Comparison of ENCODE assay signal across 24 cellular contexts in the genomic region with DNA sequence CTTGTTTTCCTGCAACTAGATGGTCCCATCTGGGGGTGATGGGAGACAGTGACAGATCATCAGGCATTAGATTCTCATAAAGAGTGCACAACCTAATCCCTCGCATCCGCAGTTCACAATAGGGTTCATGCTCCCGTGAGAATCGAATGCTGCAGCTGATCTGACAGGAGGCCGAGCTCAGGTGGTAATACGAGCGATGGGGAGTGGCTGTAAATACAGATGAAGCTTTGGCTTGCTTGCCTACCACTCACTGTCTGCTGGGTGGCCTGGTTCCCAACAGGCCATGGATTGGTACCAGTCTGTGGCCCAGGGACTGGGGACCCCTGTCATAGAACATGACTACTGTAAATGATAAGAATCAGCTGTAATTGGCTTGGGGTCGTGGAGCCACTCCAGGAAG. TPM values are rescaled to one million over a fixed set of nuclear protein-coding genes. Genes with fewer than 3 reads are reported as not detected.
A peak's percentile ranks its signal among the peaks of the same experiment; 100 is the strongest.
DNase-seq lines count a peak whose midpoint lies in the region; ATAC-seq and TF ChIP-seq lines count a peak whose summit lies in the region.
"Had no signal": no experiment of that assay in that cellular context is flagged by ENCODE, and none has a peak within 500 bp of the region (broad histone marks: within the 10 kb centered on the region; RNA-seq: fewer than 3 reads in every experiment).

No MANE protein-coding gene starts in this region.

- H3K27ac Mint-ChIP-seq in activated CD8-positive, alpha-beta memory T cell treated with anti-CD3 and anti-CD28 coated beads, Interleukin-2, amount 10 ng/mL, durations not matched to agents 7 days and 5 days: peak overlapping the region; percentile 94
- peak overlapping the region; percentile 97 for H3K27ac Mint-ChIP-seq in activated naive CD8-positive, alpha-beta T cell treated with anti-CD3 and anti-CD28 coated beads, Interleukin-2, amount 10 ng/mL, durations not matched to agents 7 days and 5 days
- H3K27ac Mint-ChIP-seq in stimulated activated effector memory CD8-positive, alpha-beta T cell treated with anti-CD3 and anti-CD28 coated beads, Interleukin-12 subunit alpha, Interleukin-12 subunit beta, amount 100 ng/mL, for 72 hours: peak overlapping the region; percentile 81
- no peak overlapping the region for H3K27ac Mint-ChIP-seq in type B pancreatic cell

- H3K4me1 Mint-ChIP-seq in activated CD8-positive, alpha-beta memory T cell treated with anti-CD3 and anti-CD28 coated beads, Interleukin-2, amount 10 ng/mL, durations not matched to agents 7 days and 5 days: peaks cover 39% of the 10 kb centered on the region
- peaks cover 35% of the 10 kb centered on the region for H3K4me1 Mint-ChIP-seq in activated naive CD8-positive, alpha-beta T cell treated with anti-CD3 and anti-CD28 coated beads, Interleukin-2, amount 10 ng/mL, durations not matched to agents 7 days and 5 days
- peaks cover 39% of the 10 kb centered on the region for H3K4me1 Mint-ChIP-seq in stimulated activated effector memory CD8-positive, alpha-beta T cell treated with anti-CD3 and anti-CD28 coated beads, Interleukin-12 subunit alpha, Interleukin-12 subunit beta, amount 100 ng/mL, for 72 hours
- no peaks in the 10 kb centered on the region for H3K4me1 Mint-ChIP-seq in type B pancreatic cell (ENCODE audit: unreplicated experiment)

- H3K27me3 Mint-ChIP-seq in activated CD8-positive, alpha-beta memory T cell treated with anti-CD3 and anti-CD28 coated beads, Interleukin-2, amount 10 ng/mL, durations not matched to agents 7 days and 5 days: no peaks in the 10 kb centered on the region
- H3K27me3 Mint-ChIP-seq in activated naive CD8-positive, alpha-beta T cell treated with anti-CD3 and anti-CD28 coated beads, Interleukin-2, amount 10 ng/mL, durations not matched to agents 7 days and 5 days: no peaks in the 10 kb centered on the region
- no peaks in the 10 kb centered on the region for H3K27me3 Mint-ChIP-seq in type B pancreatic cell

- peaks cover 5% of the 10 kb centered on the region for H3K36me3 Mint-ChIP-seq in activated CD8-positive, alpha-beta memory T cell treated with anti-CD3 and anti-CD28 coated beads, Interleukin-2, amount 10 ng/mL, durations not matched to agents 7 days and 5 days
- peaks cover 1% of the 10 kb centered on the region for H3K36me3 Mint-ChIP-seq in activated naive CD8-positive, alpha-beta T cell treated with anti-CD3 and anti-CD28 coated beads, Interleukin-2, amount 10 ng/mL, durations not matched to agents 7 days and 5 days
- peaks cover 6% of the 10 kb centered on the region for H3K36me3 Mint-ChIP-seq in stimulated activated effector memory CD8-positive, alpha-beta T cell treated with anti-CD3 and anti-CD28 coated beads, Interleukin-12 subunit alpha, Interleukin-12 subunit beta, amount 100 ng/mL, for 72 hours
- H3K36me3 Mint-ChIP-seq in type B pancreatic cell: no peaks in the 10 kb centered on the region

- no peak for DNase-seq in activated CD8-positive, alpha-beta memory T cell treated with anti-CD3 and anti-CD28 coated beads, Interleukin-2, amount 10 ng/mL, durations not matched to agents 7 days and 5 days
- no peak for DNase-seq in activated CD8-positive, alpha-beta memory T cell treated with anti-CD3 and anti-CD28 coated beads, Interleukin-2, amount 50 U/mL, for 48 hours
- DNase-seq in activated naive CD8-positive, alpha-beta T cell treated with anti-CD3 and anti-CD28 coated beads, Interleukin-2, amount 10 ng/mL, durations not matched to agents 7 days and 5 days: peak; percentile 47
- no peak for DNase-seq in stimulated activated effector memory CD8-positive, alpha-beta T cell treated with anti-CD3 and anti-CD28 coated beads, Interleukin-12 subunit alpha, Interleukin-12 subunit beta, amount 100 ng/mL, for 72 hours (ENCODE audit: low spot score in 2 of 2)
- DNase-seq in type B pancreatic cell (ENCODE audit: extremely low spot score, unreplicated experiment) (no peak), GM19240 (ENCODE audit: insufficient read length, low spot score) (no peak)
- no peak for DNase-seq in activated CD8-positive, alpha-beta memory T cell treated with anti-CD3 and anti-CD28 coated beads, Interleukin-2, amount 50 U/mL, for 4 hours
- DNase-seq: C1 segment of cervical spinal cord, cerebellar nuclear complex, DMS153, gastrocnemius medialis, kidney glomerular epithelial cell, mammary epithelial cell, NCI-H187 treated with DMSO at 0.1 percent for 48 hours, NCI-H345, pancreas, sigmoid colon had no signal

- peak overlapping the region; percentile 7 for H3K27ac ChIP-seq in KOPT-K1 (ENCODE audit: low read depth, low read length, poor library complexity, severe bottlenecking)
- H3K27ac ChIP-seq: ascending aorta, gastrocnemius medialis, pancreas, sigmoid colon, SK-N-MC had no signal

- H3K36me3 ChIP-seq in KOPT-K1 (ENCODE audit: insufficient read depth, low read length): no peaks in the 10 kb centered on the region
- H3K36me3 ChIP-seq: ascending aorta, gastrocnemius medialis, pancreas, sigmoid colon had no signal

- TF ChIP-seq CTCF in type B pancreatic cell (conservative IDR thresholded peaks at IDR 0.05): no peak

- no peak for ATAC-seq in activated CD8-positive, alpha-beta memory T cell treated with anti-CD3 and anti-CD28 coated beads, Interleukin-2, amount 10 ng/mL, durations not matched to agents 7 days and 5 days
- ATAC-seq in activated naive CD8-positive, alpha-beta T cell treated with anti-CD3 and anti-CD28 coated beads, Interleukin-2, amount 10 ng/mL, durations not matched to agents 7 days and 5 days (ENCODE audit: low read depth): no peak
- no peak for ATAC-seq in stimulated activated effector memory CD8-positive, alpha-beta T cell treated with anti-CD3 and anti-CD28 coated beads, Interleukin-12 subunit alpha, Interleukin-12 subunit beta, amount 100 ng/mL, for 72 hours
- ATAC-seq: gastrocnemius medialis, pancreas had no signal

- no peaks in the 10 kb centered on the region for H3K9me3 ChIP-seq in KOPT-K1 (ENCODE audit: insufficient read depth, low read length, poor library complexity, severe bottlenecking)
- H3K9me3 ChIP-seq: ascending aorta, gastrocnemius medialis, pancreas, sigmoid colon had no signal

- no peak overlapping the region for H3K4me3 Mint-ChIP-seq in activated CD8-positive, alpha-beta memory T cell treated with anti-CD3 and anti-CD28 coated beads, Interleukin-2, amount 10 ng/mL, durations not matched to agents 7 days and 5 days
- H3K4me3 Mint-ChIP-seq in activated naive CD8-positive, alpha-beta T cell treated with anti-CD3 and anti-CD28 coated beads, Interleukin-2, amount 10 ng/mL, durations not matched to agents 7 days and 5 days: peak overlapping the region; percentile 81
- H3K4me3 Mint-ChIP-seq in stimulated activated effector memory CD8-positive, alpha-beta T cell treated with anti-CD3 and anti-CD28 coated beads, Interleukin-12 subunit alpha, Interleukin-12 subunit beta, amount 100 ng/mL, for 72 hours: peak overlapping the region; percentile 52
- no peak overlapping the region for H3K4me3 Mint-ChIP-seq in type B pancreatic cell

- CTCF ChIA-PET in activated CD8-positive, alpha-beta memory T cell treated with anti-CD3 and anti-CD28 coated beads, Interleukin-2, amount 10 ng/mL, durations not matched to agents 7 days and 5 days (lab: Charles Lee): interaction anchor here (1.0 to 9.6 kb wide), 6 partner anchors 8 to 34 kb away, joined by 3 to 112 read pairs (median 14); no protein-coding TSS in a partner anchor

- peaks cover 2% of the 10 kb centered on the region for H3K9me3 Mint-ChIP-seq in activated CD8-positive, alpha-beta memory T cell treated with anti-CD3 and anti-CD28 coated beads, Interleukin-2, amount 10 ng/mL, durations not matched to agents 7 days and 5 days (ENCODE audit: low read depth)
- H3K9me3 Mint-ChIP-seq in activated naive CD8-positive, alpha-beta T cell treated with anti-CD3 and anti-CD28 coated beads, Interleukin-2, amount 10 ng/mL, durations not matched to agents 7 days and 5 days: peaks cover 2% of the 10 kb centered on the region
- H3K9me3 Mint-ChIP-seq in stimulated activated effector memory CD8-positive, alpha-beta T cell treated with anti-CD3 and anti-CD28 coated beads, Interleukin-12 subunit alpha, Interleukin-12 subunit beta, amount 100 ng/mL, for 72 hours: no peaks in the 10 kb centered on the region
- no peaks in the 10 kb centered on the region for H3K9me3 Mint-ChIP-seq in type B pancreatic cell

- POLR2A ChIA-PET in activated naive CD8-positive, alpha-beta T cell treated with anti-CD3 and anti-CD28 coated beads, Interleukin-2, amount 10 ng/mL, durations not matched to agents 7 days and 5 days (lab: Charles Lee): interaction anchor here (0.7 to 8.7 kb wide), 6 partner anchors 11 to 214 kb away, joined by 3 to 122 read pairs (median 4); partner anchors contain the start of gene CEBPG

RNA-seq across cellular contexts. Expression of gene WDR88, which starts 28.0 kb away (rescaled TPM):
- total RNA-seq in activated CD8-positive, alpha-beta memory T cell treated with anti-CD3 and anti-CD28 coated beads, Interleukin-2, amount 10 ng/mL, durations not matched to agents 7 days and 5 days: not detected
- total RNA-seq in activated naive CD8-positive, alpha-beta T cell treated with anti-CD3 and anti-CD28 coated beads, Interleukin-2, amount 10 ng/mL, durations not matched to agents 7 days and 5 days: not detected
- 0.45 TPM in 1 of 2 replicates, not detected in the other for total RNA-seq in type B pancreatic cell (ENCODE audit: low replicate concordance)
- total RNA-seq: A673, ascending aorta, esophagus mucosa, gastrocnemius medialis, pancreas, RPMI7951, sigmoid colon, urinary bladder had no signal

RNA-seq across cellular contexts. Expression of gene LRP3, which starts 34.2 kb away (rescaled TPM):
- total RNA-seq in activated CD8-positive, alpha-beta memory T cell treated with anti-CD3 and anti-CD28 coated beads, Interleukin-2, amount 10 ng/mL, durations not matched to agents 7 days and 5 days: under 1 TPM in 1 of 2 experiments, not detected in 1; 0.30 TPM
- under 1 TPM; 0.14 to 0.43 TPM for total RNA-seq in activated naive CD8-positive, alpha-beta T cell treated with anti-CD3 and anti-CD28 coated beads, Interleukin-2, amount 10 ng/mL, durations not matched to agents 7 days and 5 days
- total RNA-seq in type B pancreatic cell (ENCODE audit: low replicate concordance): 24.2 and 49.6 TPM in 2 replicates

Comparison
In these comparisons a context has a peak if more than half of its experiments do, and no peak if none do; other contexts are left out.
1. H3K4me3 Mint-ChIP-seq: peak in activated naive CD8-positive, alpha-beta T cell treated with anti-CD3 and anti-CD28 coated beads, Interleukin-2, amount 10 ng/mL, durations not matched to agents 7 days and 5 days (single experiment) and stimulated activated effector memory CD8-positive, alpha-beta T cell treated with anti-CD3 and anti-CD28 coated beads, Interleukin-12 subunit alpha, Interleukin-12 subunit beta, amount 100 ng/mL, for 72 hours (single experiment); none in activated CD8-positive, alpha-beta memory T cell treated with anti-CD3 and anti-CD28 coated beads, Interleukin-2, amount 10 ng/mL, durations not matched to agents 7 days and 5 days (single experiment) and type B pancreatic cell (single experiment).
2. RNA of gene LRP3, which starts 34.2 kb away (total RNA-seq): 24.2 to 49.6 TPM in type B pancreatic cell; 0.14 to 0.43 TPM in activated naive CD8-positive, alpha-beta T cell treated with anti-CD3 and anti-CD28 coated beads, Interleukin-2, amount 10 ng/mL, durations not matched to agents 7 days and 5 days and 0.30 TPM in activated CD8-positive, alpha-beta memory T cell treated with anti-CD3 and anti-CD28 coated beads, Interleukin-2, amount 10 ng/mL, durations not matched to agents 7 days and 5 days; every median in the first group is over 10 times any median in the second.